In genomic region chr12:57574795-57575194, GRCh38 we compare ENCODE assay signal across 34 cellular contexts. TPM values are rescaled to one million over a fixed set of nuclear protein-coding genes. Genes with fewer than 3 reads are reported as not detected.
"Had no signal": no experiment of that assay in that cellular context is flagged by ENCODE, and none has a peak within 500 bp of the region (broad histone marks: within the 10 kb centered on the region; RNA-seq: fewer than 3 reads in every experiment).

No MANE protein-coding gene starts in this region.

- H3K9me3 Mint-ChIP-seq: activated B cell treated with CpG ODN at 0.5 μM for 24 hours; activated CD4-positive, alpha-beta memory T cell treated with anti-CD3 and anti-CD28 coated beads for 36 hours; activated CD4-positive, alpha-beta T cell treated with anti-CD3 and anti-CD28 coated beads, Interleukin-2, amount 10 ng/mL, durations not matched to agents 24 days and 14 days; activated CD8-positive, alpha-beta T cell treated with anti-CD3 and anti-CD28 coated beads for 36 hours; activated naive CD4-positive, alpha-beta T cell treated with anti-CD3 and anti-CD28 coated beads for 36 hours; activated naive CD4-positive, alpha-beta T cell treated with anti-CD3 and anti-CD28 coated beads, Interleukin-2, amount 50 U/mL, for 72 hours; activated naive CD8-positive, alpha-beta T cell treated with anti-CD3 and anti-CD28 coated beads for 36 hours; activated T-cell treated with anti-CD3 and anti-CD28 coated beads, Interleukin-2, amount 50 U/mL, for 4 hours; activated T-cell treated with anti-CD3 and anti-CD28 coated beads, Interleukin-2, amount 50 U/mL, for 72 hours; activated T-helper 1 cell treated with anti-CD3 and anti-CD28 coated beads, Interleukin-12 subunit alpha, Interleukin-12 subunit beta, Interleukin-2, Interleukin-4 antibody, amounts not matched to agents 30 ng/mL and 10 ng/mL and 1 ng/mL, durations not matched to agents 14 hours and 24 hours and 36 hours; activated T-helper 17 cell treated with anti-CD3 and anti-CD28 coated beads, Interleukin-2, amount 50 U/mL, for 72 hours; T-helper 1 cell treated with Interleukin-12 subunit alpha and Interleukin-12 subunit beta and Interleukin-4 antibody, amounts not matched to agents 30 μg/mL and 1 μg/mL, for 36 hours; T-helper 2 cell treated with Interferon-gamma antibody and Interleukin-4, amounts not matched to agents 5 μg/mL and 100 μg/mL, for 36 hours had no signal

- H3K36me3 Mint-ChIP-seq: activated CD4-positive, alpha-beta memory T cell treated with anti-CD3 and anti-CD28 coated beads for 36 hours; activated naive CD4-positive, alpha-beta T cell treated with anti-CD3 and anti-CD28 coated beads, Interleukin-2, amount 50 U/mL, for 72 hours; activated naive CD8-positive, alpha-beta T cell treated with anti-CD3 and anti-CD28 coated beads for 36 hours had no signal

- H3K4me1 ChIP-seq: adrenal gland, body of pancreas, breast epithelium had no signal

- H3K27ac Mint-ChIP-seq: activated B cell treated with CpG ODN at 0.5 μM for 24 hours; activated CD4-positive, alpha-beta memory T cell treated with anti-CD3 and anti-CD28 coated beads for 36 hours; activated CD4-positive, alpha-beta T cell treated with anti-CD3 and anti-CD28 coated beads, Interleukin-2, amount 10 ng/mL, durations not matched to agents 24 days and 14 days; activated CD8-positive, alpha-beta T cell treated with anti-CD3 and anti-CD28 coated beads for 36 hours; activated naive CD4-positive, alpha-beta T cell treated with anti-CD3 and anti-CD28 coated beads for 36 hours; activated naive CD8-positive, alpha-beta T cell treated with anti-CD3 and anti-CD28 coated beads for 36 hours; activated T-cell treated with anti-CD3 and anti-CD28 coated beads, Interleukin-2, amount 50 U/mL, for 72 hours; activated T-helper 1 cell treated with anti-CD3 and anti-CD28 coated beads, Interleukin-12 subunit alpha, Interleukin-12 subunit beta, Interleukin-2, Interleukin-4 antibody, amounts not matched to agents 30 ng/mL and 10 ng/mL and 1 ng/mL, durations not matched to agents 14 hours and 24 hours and 36 hours; activated T-helper 17 cell treated with anti-CD3 and anti-CD28 coated beads, Interleukin-2, amount 50 U/mL, for 72 hours; T-helper 1 cell treated with Interleukin-12 subunit alpha and Interleukin-12 subunit beta and Interleukin-4 antibody, amounts not matched to agents 30 μg/mL and 1 μg/mL, for 36 hours; T-helper 2 cell treated with Interferon-gamma antibody and Interleukin-4, amounts not matched to agents 5 μg/mL and 100 μg/mL, for 36 hours had no signal

- H3K36me3 ChIP-seq: adrenal gland, brain microvascular endothelial cell, breast epithelium had no signal

- H3K4me3 Mint-ChIP-seq: activated B cell treated with CpG ODN at 0.5 μM for 24 hours; activated CD4-positive, alpha-beta memory T cell treated with anti-CD3 and anti-CD28 coated beads for 36 hours; activated CD4-positive, alpha-beta T cell treated with anti-CD3 and anti-CD28 coated beads, Interleukin-2, amount 10 ng/mL, durations not matched to agents 24 days and 14 days; activated CD8-positive, alpha-beta T cell treated with anti-CD3 and anti-CD28 coated beads for 36 hours; activated naive CD4-positive, alpha-beta T cell treated with anti-CD3 and anti-CD28 coated beads for 36 hours; activated naive CD8-positive, alpha-beta T cell treated with anti-CD3 and anti-CD28 coated beads for 36 hours; activated T-cell treated with anti-CD3 and anti-CD28 coated beads, Interleukin-2, amount 50 U/mL, for 4 hours; activated T-cell treated with anti-CD3 and anti-CD28 coated beads, Interleukin-2, amount 50 U/mL, for 72 hours; activated T-helper 1 cell treated with anti-CD3 and anti-CD28 coated beads, Interleukin-12 subunit alpha, Interleukin-12 subunit beta, Interleukin-2, Interleukin-4 antibody, amounts not matched to agents 30 ng/mL and 10 ng/mL and 1 ng/mL, durations not matched to agents 14 hours and 24 hours and 36 hours; activated T-helper 17 cell treated with anti-CD3 and anti-CD28 coated beads, Interleukin-2, amount 50 U/mL, for 72 hours; T-helper 1 cell treated with Interleukin-12 subunit alpha and Interleukin-12 subunit beta and Interleukin-4 antibody, amounts not matched to agents 30 μg/mL and 1 μg/mL, for 36 hours; T-helper 2 cell treated with Interferon-gamma antibody and Interleukin-4, amounts not matched to agents 5 μg/mL and 100 μg/mL, for 36 hours had no signal

- DNase-seq: activated B cell treated with CpG ODN at 0.5 μM for 24 hours; activated CD4-positive, alpha-beta memory T cell treated with anti-CD3 and anti-CD28 coated beads for 36 hours; activated CD4-positive, alpha-beta T cell treated with anti-CD3 and anti-CD28 coated beads for 4 hours; activated CD4-positive, alpha-beta T cell treated with anti-CD3 and anti-CD28 coated beads, Interleukin-2, amount 10 ng/mL, durations not matched to agents 24 days and 14 days; activated CD4-positive, alpha-beta T cell treated with anti-CD3 and anti-CD28 coated beads, Interleukin-2, amount 50 U/mL, for 1 hour; activated CD4-positive, alpha-beta T cell treated with anti-CD3 and anti-CD28 coated beads, Interleukin-2, amount 50 U/mL, for 4 hours; activated CD4-positive, CD25-positive, alpha-beta regulatory T cell treated with anti-CD3 and anti-CD28 coated beads, Interleukin-2, amount 50 U/mL, for 72 hours; activated CD8-positive, alpha-beta memory T cell treated with anti-CD3 and anti-CD28 coated beads, Interleukin-2, amount 50 U/mL, for 4 hours; activated CD8-positive, alpha-beta T cell treated with anti-CD3 and anti-CD28 coated beads for 36 hours; activated gamma-delta T cell treated with Interleukin-2 at 50 U/mL for 16 hours; activated naive CD4-positive, alpha-beta T cell; activated naive CD4-positive, alpha-beta T cell treated with anti-CD3 and anti-CD28 coated beads for 36 hours; activated naive CD4-positive, alpha-beta T cell treated with anti-CD3 and anti-CD28 coated beads, Interleukin-2, amount 50 U/mL, for 16 hours; activated naive CD8-positive, alpha-beta T cell treated with anti-CD3 and anti-CD28 coated beads for 36 hours; activated T-cell treated with anti-CD3 and anti-CD28 coated beads for 4 hours; activated T-cell treated with anti-CD3 and anti-CD28 coated beads, Interleukin-2, amount 50 U/mL, for 1 hour; activated T-cell treated with anti-CD3 and anti-CD28 coated beads, Interleukin-2, amount 50 U/mL, for 4 hours; activated T-cell treated with anti-CD3 and anti-CD28 coated beads, Interleukin-2, amount 50 U/mL, for 72 hours; adrenal gland; amniotic stem cell; aorta; body of pancreas; brain microvascular endothelial cell; central memory CD4-positive, alpha-beta T cell; T-helper 1 cell; T-helper 2 cell; T-helper 9 cell had no signal

- H3K27me3 Mint-ChIP-seq: activated CD4-positive, alpha-beta memory T cell treated with anti-CD3 and anti-CD28 coated beads for 36 hours; activated CD4-positive, alpha-beta T cell treated with anti-CD3 and anti-CD28 coated beads, Interleukin-2, amount 10 ng/mL, durations not matched to agents 24 days and 14 days; activated CD8-positive, alpha-beta T cell treated with anti-CD3 and anti-CD28 coated beads for 36 hours; activated naive CD8-positive, alpha-beta T cell treated with anti-CD3 and anti-CD28 coated beads for 36 hours; activated T-helper 17 cell treated with anti-CD3 and anti-CD28 coated beads, Interleukin-2, amount 50 U/mL, for 72 hours had no signal

- H3K27me3 ChIP-seq: adrenal gland, body of pancreas, brain microvascular endothelial cell, breast epithelium had no signal

- H3K9me3 ChIP-seq: adrenal gland, body of pancreas, breast epithelium had no signal

- ATAC-seq: activated CD8-positive, alpha-beta T cell treated with anti-CD3 and anti-CD28 coated beads for 36 hours; activated naive CD4-positive, alpha-beta T cell treated with anti-CD3 and anti-CD28 coated beads, Interleukin-2, amount 50 U/mL, for 72 hours; activated T-cell treated with anti-CD3 and anti-CD28 coated beads, Interleukin-2, amount 50 U/mL, for 4 hours; activated T-cell treated with anti-CD3 and anti-CD28 coated beads, Interleukin-2, amount 50 U/mL, for 72 hours; activated T-helper 17 cell treated with anti-CD3 and anti-CD28 coated beads, Interleukin-2, amount 50 U/mL, for 72 hours; body of pancreas had no signal

- H3K4me1 Mint-ChIP-seq: activated B cell treated with CpG ODN at 0.5 μM for 24 hours; activated CD4-positive, alpha-beta T cell treated with anti-CD3 and anti-CD28 coated beads, Interleukin-2, amount 10 ng/mL, durations not matched to agents 24 days and 14 days; activated naive CD8-positive, alpha-beta T cell treated with anti-CD3 and anti-CD28 coated beads for 36 hours; activated T-helper 17 cell treated with anti-CD3 and anti-CD28 coated beads, Interleukin-2, amount 50 U/mL, for 72 hours had no signal

- H3K27ac ChIP-seq: adrenal gland, body of pancreas, brain microvascular endothelial cell, breast epithelium, VCaP had no signal

- H3K4me3 ChIP-seq: adrenal gland, body of pancreas, breast epithelium had no signal

RNA-seq across cellular contexts. Expression of gene ARHGEF25, which starts 36.4 kb away (rescaled TPM):
- total RNA-seq: activated B cell treated with CpG ODN at 0.5 μM for 24 hours had no signal
